Comparison of ENCODE assay signal across 8 cellular contexts in the genomic region with DNA sequence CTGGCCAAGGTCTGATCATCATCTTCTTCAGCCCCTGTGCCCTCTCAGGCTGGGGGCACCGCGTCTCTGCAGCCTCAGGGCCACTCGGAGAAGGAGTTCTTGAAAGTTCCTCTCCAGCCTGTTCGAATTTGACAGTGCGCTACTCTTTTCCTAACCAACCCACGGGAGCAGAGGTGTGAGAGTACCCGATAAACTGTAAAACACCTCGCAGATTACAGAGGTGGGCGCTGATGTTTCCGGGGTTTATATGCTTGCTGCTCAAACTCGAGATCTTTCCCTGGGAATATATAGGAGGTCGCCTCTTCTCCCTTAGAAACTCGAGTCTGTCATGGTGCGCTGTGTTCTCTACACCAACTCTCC. TPM values are rescaled to one million over a fixed set of nuclear protein-coding genes. Genes with fewer than 3 reads are reported as not detected.
DNase-seq lines count a peak whose midpoint lies in the region; ATAC-seq and TF ChIP-seq lines count a peak whose summit lies in the region.

No MANE protein-coding gene starts in this region.

- H3K27me3 Mint-ChIP-seq in stimulated activated naive CD8-positive, alpha-beta T cell treated with anti-CD3 and anti-CD28 coated beads, Interleukin-15, amount 100 ng/mL, for 72 hours = no peaks in the 10 kb centered on the region

- peak overlapping the region; percentile 88 for H3K9ac ChIP-seq in iPS-20b (ENCODE audit: low read depth, low read length)

- H3K27me3 ChIP-seq in adrenal gland (no peaks in the 10 kb centered on the region), iPS-20b (ENCODE audit: insufficient read depth, low read length) (no peaks in the 10 kb centered on the region)

- ATAC-seq in GM18861 (IDR thresholded peaks at IDR 0.05; ENCODE audit: unreplicated experiment) (peak; percentile 4), HG03045 (IDR thresholded peaks at IDR 0.05; ENCODE audit: unreplicated experiment) (peak; percentile 24), GM18870 (IDR thresholded peaks at IDR 0.05; ENCODE audit: unreplicated experiment) (no peak)
- ATAC-seq in stimulated activated naive CD8-positive, alpha-beta T cell treated with anti-CD3 and anti-CD28 coated beads, Interleukin-15, amount 100 ng/mL, for 72 hours = no peak

- no peak for TF ChIP-seq POLR2A in adrenal gland (IDR thresholded peaks at IDR 0.05)

- no peak for TF ChIP-seq CTCF in adrenal gland (IDR thresholded peaks at IDR 0.05)

- intact Hi-C loops in adrenal gland (cut with DNase I) = no loop called here

- H3K4me1 Mint-ChIP-seq in stimulated activated naive CD8-positive, alpha-beta T cell treated with anti-CD3 and anti-CD28 coated beads, Interleukin-15, amount 100 ng/mL, for 72 hours = peaks cover 24% of the 10 kb centered on the region

- H3K27ac ChIP-seq in adrenal gland (peak overlapping the region; percentile 87 to 98 (median 92)), iPS-20b (ENCODE audit: low read length) (peak overlapping the region; percentile 21)

- no peaks in the 10 kb centered on the region for H3K9me3 Mint-ChIP-seq in stimulated activated naive CD8-positive, alpha-beta T cell treated with anti-CD3 and anti-CD28 coated beads, Interleukin-15, amount 100 ng/mL, for 72 hours

- 0 to 1% (median 1%) methylated on average over 10 to 14 of the region's 14 CpGs for WGBS in adrenal gland, 4 donors

- H3K4me3 Mint-ChIP-seq in stimulated activated naive CD8-positive, alpha-beta T cell treated with anti-CD3 and anti-CD28 coated beads, Interleukin-15, amount 100 ng/mL, for 72 hours = peak overlapping the region; percentile 95

- peaks cover under 1 to 36% of the 10 kb centered on the region in 2 donors for H3K36me3 ChIP-seq in adrenal gland (replicated peaks in 1 of 2)
- H3K36me3 ChIP-seq in iPS-20b (ENCODE audit: insufficient read depth, low read depth, low read length) = peaks cover 30% of the 10 kb centered on the region

- peak overlapping the region; percentile 90 to 93 for H3K27ac Mint-ChIP-seq in stimulated activated naive CD8-positive, alpha-beta T cell treated with anti-CD3 and anti-CD28 coated beads, Interleukin-15, amount 100 ng/mL, for 72 hours

- H3K4me3 ChIP-seq in adrenal gland = peak overlapping the region; percentile 43 to 91 (median 52)
- H3K4me3 ChIP-seq in iPS-20b (ENCODE audit: low read length) = peak overlapping the region; percentile 93

- no peaks in the 10 kb centered on the region for H3K9me3 ChIP-seq in adrenal gland (replicated peaks in 1 of 3)
- H3K9me3 ChIP-seq in iPS-20b (ENCODE audit: insufficient read depth, low read depth, low read length) = no peaks in the 10 kb centered on the region

- H3K4me1 ChIP-seq in adrenal gland (replicated peaks in 1 of 2) (peaks cover 6 to 15% of the 10 kb centered on the region in 2 donors), iPS-20b (ENCODE audit: insufficient read depth, low read length) (peaks cover 5% of the 10 kb centered on the region; the same call in 1 of the 2 replicates)

- DNase-seq in adrenal gland = no peak
- DNase-seq in stimulated activated naive CD8-positive, alpha-beta T cell treated with anti-CD3 and anti-CD28 coated beads, Interleukin-15, amount 100 ng/mL, for 72 hours = no peak
- DNase-seq in DMS153 (lab: John Stamatoyannopoulos, UW) = no peak
- DNase-seq in 8988T = no peak

RNA-seq across cellular contexts. Expression of gene CTR9, which starts 0.5 kb away (rescaled TPM):
- total RNA-seq in adrenal gland = 10 to 100 TPM; 25.3 to 49.5 (median 32.4) TPM
- 10 to 100 TPM; 13.8 to 58.4 (median 21.6) TPM for polyA plus RNA-seq in adrenal gland

RNA-seq across cellular contexts. Expression of gene EIF4G2, which starts 57.2 kb away (rescaled TPM):
- total RNA-seq in adrenal gland = 1,000 to 10,000 TPM in 1 of 8 donors, 100 to 1,000 TPM in 7; 392 to 1,049 (median 667) TPM
- polyA plus RNA-seq in adrenal gland = 1,000 to 10,000 TPM in 1 of 3 donors, 100 to 1,000 TPM in 2; 114 to 1,085 (median 156) TPM

RNA-seq across cellular contexts. Expression of gene IRAG1, which starts 58.0 kb away (rescaled TPM):
- total RNA-seq in adrenal gland = 10 to 100 TPM in 6 of 8 donors, 1 to 10 TPM in 2; 8.1 to 33.9 (median 16.9) TPM
- polyA plus RNA-seq in adrenal gland = 10 to 100 TPM in 1 of 3 donors, 1 to 10 TPM in 2; 5.6 to 21.5 (median 7.1) TPM

Comparison
In these comparisons a context has a peak if more than half of its experiments do, and no peak if none do; other contexts are left out.
1. ATAC-seq: peak in GM18861 (single experiment) and HG03045 (single experiment); none in stimulated activated naive CD8-positive, alpha-beta T cell treated with anti-CD3 and anti-CD28 coated beads, Interleukin-15, amount 100 ng/mL, for 72 hours (single experiment) and GM18870 (single experiment).